In the genomic region with DNA sequence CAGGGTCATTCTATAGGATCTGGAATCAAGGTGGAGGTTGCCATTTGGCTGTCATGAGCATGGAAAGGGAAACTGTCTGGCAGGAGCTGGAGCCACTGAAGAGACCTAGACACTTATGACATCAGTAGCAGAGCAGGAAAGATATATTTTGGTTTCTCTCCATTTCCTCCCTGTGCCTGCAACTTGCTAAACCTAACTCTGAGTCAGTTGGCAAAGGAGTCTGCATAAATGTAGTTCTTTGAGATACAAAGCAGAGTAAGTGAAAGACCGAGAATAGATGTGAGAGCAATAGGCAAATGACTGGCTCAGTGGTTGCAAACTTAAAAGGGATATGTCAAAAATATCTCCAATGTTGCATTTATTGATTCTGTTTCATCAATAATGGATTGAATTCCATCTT, we compare ENCODE assay signal across 23 cellular contexts.
"Had no signal": no experiment of that assay in that cellular context is flagged by ENCODE, and none has a peak within 500 bp of the region (broad histone marks: within the 10 kb centered on the region; RNA-seq: fewer than 3 reads in every experiment).

No MANE protein-coding gene starts in this region.

- H3K4me3 ChIP-seq: esophagus muscularis mucosa, ovary, prostate gland, right atrium auricular region, spleen, thyroid gland had no signal

- H3K27me3 ChIP-seq: esophagus muscularis mucosa, neutrophil, ovary, right atrium auricular region, spleen, thyroid gland had no signal

- H3K9me3 ChIP-seq: esophagus muscularis mucosa, neutrophil, ovary, prostate gland, right atrium auricular region, spleen, thyroid gland had no signal

- H3K4me1 ChIP-seq: esophagus muscularis mucosa, prostate gland, right atrium auricular region, spleen, thyroid gland had no signal

- H3K36me3 Mint-ChIP-seq: activated CD8-positive, alpha-beta memory T cell treated with anti-CD3 and anti-CD28 coated beads, Interleukin-2, amount 10 ng/mL, durations not matched to agents 7 days and 5 days; activated naive CD4-positive, alpha-beta T cell treated with anti-CD3 and anti-CD28 coated beads, Interleukin-2, amount 10 ng/mL, durations not matched to agents 7 days and 5 days; brain; natural killer cell treated with Interleukin-12 subunit alpha and Interleukin-12 subunit beta and Interleukin-15 and Interleukin-18, amount 100 ng/mL, for 72 hours had no signal

- H3K27ac ChIP-seq: esophagus muscularis mucosa, neutrophil, ovary, prostate gland, right atrium auricular region, spleen, thyroid gland had no signal

- ATAC-seq: activated CD8-positive, alpha-beta memory T cell treated with anti-CD3 and anti-CD28 coated beads, Interleukin-2, amount 10 ng/mL, durations not matched to agents 7 days and 5 days; left ventricle myocardium superior; natural killer cell treated with Interleukin-12 subunit alpha and Interleukin-12 subunit beta and Interleukin-15 and Interleukin-18, amount 100 ng/mL, for 72 hours had no signal

- DNase-seq: activated CD4-positive, alpha-beta memory T cell treated with anti-CD3 and anti-CD28 coated beads, Interleukin-2, amount 10 ng/mL, durations not matched to agents 7 days and 5 days; activated CD4-positive, alpha-beta T cell treated with anti-CD3 and anti-CD28 coated beads, Interleukin-2, amount 10 ng/mL, durations not matched to agents 24 days and 14 days; activated CD8-positive, alpha-beta memory T cell treated with anti-CD3 and anti-CD28 coated beads, Interleukin-2, amount 10 ng/mL, durations not matched to agents 7 days and 5 days; activated effector memory CD4-positive, alpha-beta T cell treated with anti-CD3 and anti-CD28 coated beads, Interleukin-2, amount 50 U/mL, for 16 hours; activated naive CD4-positive, alpha-beta T cell treated with anti-CD3 and anti-CD28 coated beads, Interleukin-2, amount 10 ng/mL, durations not matched to agents 7 days and 5 days; activated T-cell treated with anti-CD3 and anti-CD28 coated beads for 4 hours; central memory CD4-positive, alpha-beta T cell; effector memory CD4-positive, alpha-beta T cell; hippocampal formation; left ventricle myocardium superior; midbrain; ovary; spleen; stimulated activated CD4-positive, alpha-beta T cell treated with anti-CD3 and anti-CD28 coated beads, Interleukin-4, amount 100 ng/mL, for 24 hours; stimulated activated naive CD4-positive, alpha-beta T cell treated with Interleukin-2 at 50 U/mL for 16 hours; T1000; thyroid gland had no signal

- H3K27ac Mint-ChIP-seq: activated CD4-positive, alpha-beta memory T cell treated with anti-CD3 and anti-CD28 coated beads, Interleukin-2, amount 10 ng/mL, durations not matched to agents 7 days and 5 days; activated CD4-positive, alpha-beta T cell treated with anti-CD3 and anti-CD28 coated beads, Interleukin-2, amount 10 ng/mL, durations not matched to agents 24 days and 14 days; activated CD8-positive, alpha-beta memory T cell treated with anti-CD3 and anti-CD28 coated beads, Interleukin-2, amount 10 ng/mL, durations not matched to agents 7 days and 5 days; activated naive CD4-positive, alpha-beta T cell treated with anti-CD3 and anti-CD28 coated beads, Interleukin-2, amount 10 ng/mL, durations not matched to agents 7 days and 5 days; natural killer cell treated with Interleukin-12 subunit alpha and Interleukin-12 subunit beta and Interleukin-15 and Interleukin-18, amount 100 ng/mL, for 72 hours had no signal

- H3K27me3 Mint-ChIP-seq: activated CD4-positive, alpha-beta memory T cell treated with anti-CD3 and anti-CD28 coated beads, Interleukin-2, amount 10 ng/mL, durations not matched to agents 7 days and 5 days; activated CD4-positive, alpha-beta T cell treated with anti-CD3 and anti-CD28 coated beads, Interleukin-2, amount 10 ng/mL, durations not matched to agents 24 days and 14 days; activated CD8-positive, alpha-beta memory T cell treated with anti-CD3 and anti-CD28 coated beads, Interleukin-2, amount 10 ng/mL, durations not matched to agents 7 days and 5 days; activated naive CD4-positive, alpha-beta T cell treated with anti-CD3 and anti-CD28 coated beads, Interleukin-2, amount 10 ng/mL, durations not matched to agents 7 days and 5 days; brain; natural killer cell treated with Interleukin-12 subunit alpha and Interleukin-12 subunit beta and Interleukin-15 and Interleukin-18, amount 100 ng/mL, for 72 hours had no signal

- H3K36me3 ChIP-seq: esophagus muscularis mucosa, neutrophil, ovary, prostate gland, right atrium auricular region, spleen, thyroid gland had no signal

- H3K9me3 Mint-ChIP-seq: activated CD4-positive, alpha-beta memory T cell treated with anti-CD3 and anti-CD28 coated beads, Interleukin-2, amount 10 ng/mL, durations not matched to agents 7 days and 5 days; activated CD4-positive, alpha-beta T cell treated with anti-CD3 and anti-CD28 coated beads, Interleukin-2, amount 10 ng/mL, durations not matched to agents 24 days and 14 days; brain had no signal

- H3K4me3 Mint-ChIP-seq: activated CD4-positive, alpha-beta memory T cell treated with anti-CD3 and anti-CD28 coated beads, Interleukin-2, amount 10 ng/mL, durations not matched to agents 7 days and 5 days; activated CD4-positive, alpha-beta T cell treated with anti-CD3 and anti-CD28 coated beads, Interleukin-2, amount 10 ng/mL, durations not matched to agents 24 days and 14 days; activated CD8-positive, alpha-beta memory T cell treated with anti-CD3 and anti-CD28 coated beads, Interleukin-2, amount 10 ng/mL, durations not matched to agents 7 days and 5 days; activated naive CD4-positive, alpha-beta T cell treated with anti-CD3 and anti-CD28 coated beads, Interleukin-2, amount 10 ng/mL, durations not matched to agents 7 days and 5 days; brain; natural killer cell treated with Interleukin-12 subunit alpha and Interleukin-12 subunit beta and Interleukin-15 and Interleukin-18, amount 100 ng/mL, for 72 hours had no signal

- H3K4me1 Mint-ChIP-seq: activated CD4-positive, alpha-beta memory T cell treated with anti-CD3 and anti-CD28 coated beads, Interleukin-2, amount 10 ng/mL, durations not matched to agents 7 days and 5 days; activated CD4-positive, alpha-beta T cell treated with anti-CD3 and anti-CD28 coated beads, Interleukin-2, amount 10 ng/mL, durations not matched to agents 24 days and 14 days; activated CD8-positive, alpha-beta memory T cell treated with anti-CD3 and anti-CD28 coated beads, Interleukin-2, amount 10 ng/mL, durations not matched to agents 7 days and 5 days; activated naive CD4-positive, alpha-beta T cell treated with anti-CD3 and anti-CD28 coated beads, Interleukin-2, amount 10 ng/mL, durations not matched to agents 7 days and 5 days; brain had no signal
